ENCODE assay signal across 15 cellular contexts in genomic region chr10:121310151-121310711, GRCh38.
A peak's percentile ranks its signal among the peaks of the same experiment; 100 is the strongest.
DNase-seq lines count a peak whose midpoint lies in the region; ATAC-seq and TF ChIP-seq lines count a peak whose summit lies in the region.
"Had no signal": no experiment of that assay in that cellular context is flagged by ENCODE, and none has a peak within 500 bp of the region (broad histone marks: within the 10 kb centered on the region; RNA-seq: fewer than 3 reads in every experiment).

No MANE protein-coding gene starts in this region.

- H3K9me3 Mint-ChIP-seq in immature natural killer cell: peaks cover 0 to 4% (median 2%) of the 10 kb centered on the region in 6 donors
- H3K9me3 Mint-ChIP-seq in CD4-positive, alpha-beta memory T cell: peaks cover 0 to 4% (median 2%) of the 10 kb centered on the region in 8 donors

- H3K36me3 Mint-ChIP-seq in immature natural killer cell: no peaks in the 10 kb centered on the region
- H3K36me3 Mint-ChIP-seq in CD4-positive, alpha-beta memory T cell: no peaks in the 10 kb centered on the region

- no peak for TF ChIP-seq CTCF in epithelial cell of proximal tubule (conservative IDR thresholded peaks at IDR 0.05; ENCODE audit: low read depth, low read length)

- no peaks in the 10 kb centered on the region for H3K27me3 ChIP-seq in CD4-positive, alpha-beta memory T cell (ENCODE audit: insufficient read depth, low read length)
- H3K27me3 ChIP-seq: breast epithelium had no signal

- ATAC-seq in HG02884 (IDR thresholded peaks at IDR 0.05; ENCODE audit: unreplicated experiment): no peak

- H3K4me1 ChIP-seq in CD4-positive, alpha-beta memory T cell (ENCODE audit: insufficient read depth, low read length): no peaks in the 10 kb centered on the region
- H3K4me1 ChIP-seq: breast epithelium had no signal

- DNase-seq in NCI-H1092 treated with DMSO at 0.1 percent for 48 hours (lab: John Stamatoyannopoulos, UW) (peak; percentile 43), NCI-H1092 (lab: John Stamatoyannopoulos, UW) (no peak), NCI-H446 treated with DMSO at 0.1 percent for 48 hours (lab: John Stamatoyannopoulos, UW) (peak; percentile 63), epithelial cell of proximal tubule (ENCODE audit: low read depth) (peak; percentile 48), retina (peak; percentile 90), immature natural killer cell (no peak)
- no peak for DNase-seq in CD4-positive, alpha-beta memory T cell
- DNase-seq: activated T-cell treated with anti-CD3 and anti-CD28 coated beads, Interleukin-2, amount 50 U/mL, for 1 hour; HCEC 1CT; kidney had no signal

- no peak overlapping the region for H3K4me3 Mint-ChIP-seq in immature natural killer cell
- no peak overlapping the region for H3K4me3 Mint-ChIP-seq in CD4-positive, alpha-beta memory T cell

- intact Hi-C loops in CD4-positive, alpha-beta memory T cell (cut with micrococcal nuclease): no loop called here

- CTCF ChIA-PET in CD4-positive, alpha-beta memory T cell (lab: Charles Lee; ENCODE audit: partially characterized antibody): no interaction called here

- POLR2A ChIA-PET in CD4-positive, alpha-beta memory T cell (lab: Charles Lee; ENCODE audit: partially characterized antibody): no interaction called here

- H3K36me3 ChIP-seq in CD4-positive, alpha-beta memory T cell (ENCODE audit: insufficient read depth, low read length): no peaks in the 10 kb centered on the region
- H3K36me3 ChIP-seq: breast epithelium, prostate gland had no signal

- H3K27me3 Mint-ChIP-seq in immature natural killer cell (ENCODE audit: low read depth in 3 of 3): peaks cover 2 to 6% (median 2%) of the 10 kb centered on the region in 3 donors
- peaks cover 0 to 4% of the 10 kb centered on the region in 2 donors for H3K27me3 Mint-ChIP-seq in CD4-positive, alpha-beta memory T cell

- H3K4me3 ChIP-seq in epithelial cell of proximal tubule (ENCODE audit: low read depth, low read length): no peak overlapping the region
- no peak overlapping the region for H3K4me3 ChIP-seq in CD4-positive, alpha-beta memory T cell (ENCODE audit: low read length in 2 of 2)
- H3K4me3 ChIP-seq: breast epithelium, prostate gland had no signal

- no peak overlapping the region for H3K27ac Mint-ChIP-seq in immature natural killer cell
- no peak overlapping the region for H3K27ac Mint-ChIP-seq in CD4-positive, alpha-beta memory T cell

- H3K27ac ChIP-seq in CD4-positive, alpha-beta memory T cell (ENCODE audit: low read depth, low read length): no peak overlapping the region
- H3K27ac ChIP-seq: 22Rv1, prostate gland, VCaP had no signal

- no peaks in the 10 kb centered on the region for H3K4me1 Mint-ChIP-seq in immature natural killer cell
- H3K4me1 Mint-ChIP-seq in CD4-positive, alpha-beta memory T cell: no peaks in the 10 kb centered on the region

- H3K9me3 ChIP-seq in CD4-positive, alpha-beta memory T cell (ENCODE audit: control insufficient read depth in 1 of 2, low read length in 2 of 2): no peaks in the 10 kb centered on the region
- H3K9me3 ChIP-seq: breast epithelium, prostate gland had no signal

Comparison
In these comparisons a context has a peak if more than half of its experiments do, and no peak if none do; other contexts are left out.
1. DNase-seq: peak in NCI-H1092 treated with DMSO at 0.1 percent for 48 hours (single experiment), NCI-H446 treated with DMSO at 0.1 percent for 48 hours (single experiment), epithelial cell of proximal tubule (single experiment) and retina (single experiment); none in NCI-H1092 (single experiment), immature natural killer cell (0 of 3) and CD4-positive, alpha-beta memory T cell (0 of 5).